8 cellular contexts compared by ENCODE assay signal in genomic region chr18:26089247-26090129, GRCh38. TPM values are rescaled to one million over a fixed set of nuclear protein-coding genes. Genes with fewer than 3 reads are reported as not detected.
DNase-seq lines count a peak whose midpoint lies in the region; ATAC-seq and TF ChIP-seq lines count a peak whose summit lies in the region.

No MANE protein-coding gene starts in this region.

- H3K36me3 ChIP-seq in ascending aorta (peaks cover 9 to 21% of the 10 kb centered on the region in 2 donors), iPS-20b (ENCODE audit: insufficient read depth, low read depth, low read length) (peaks cover 30% of the 10 kb centered on the region), skeletal muscle satellite cell (ENCODE audit: insufficient read depth, low read length) (peaks cover 29% of the 10 kb centered on the region)

- H3K27me3 ChIP-seq in ascending aorta (no peaks in the 10 kb centered on the region), iPS-20b (ENCODE audit: insufficient read depth, low read length) (no peaks in the 10 kb centered on the region), skeletal muscle satellite cell (ENCODE audit: control insufficient read depth, insufficient read depth, low read length) (no peaks in the 10 kb centered on the region)

- H3K9me3 ChIP-seq in ascending aorta (no peaks in the 10 kb centered on the region), iPS-20b (ENCODE audit: insufficient read depth, low read depth, low read length) (no peaks in the 10 kb centered on the region), skeletal muscle satellite cell (replicated peaks; ENCODE audit: low read length) (no peaks in the 10 kb centered on the region)

- H3K4me2 ChIP-seq in skeletal muscle satellite cell (ENCODE audit: low read length) = peak overlapping the region; percentile 86

- H3K27me3 Mint-ChIP-seq in activated naive CD4-positive, alpha-beta T cell treated with anti-CD3 and anti-CD28 coated beads, Interleukin-2, amount 10 ng/mL, durations not matched to agents 7 days and 5 days = peaks cover 6% of the 10 kb centered on the region

- intact Hi-C loops in ascending aorta (cut with DNase I) = loop anchor here (1.0 to 5.0 kb wide), 4 partner anchors 137 to 742 kb away; partner anchors contain the start of genes KCTD1 and TAF4B

- peak; percentile 22 for DNase-seq in activated naive CD4-positive, alpha-beta T cell treated with anti-CD3 and anti-CD28 coated beads, Interleukin-2, amount 10 ng/mL, durations not matched to agents 7 days and 5 days
- DNase-seq in activated naive CD4-positive, alpha-beta T cell (lab: John Stamatoyannopoulos, UW) = no peak
- DNase-seq in NCI-H345 (lab: John Stamatoyannopoulos, UW) (peak; percentile 9), ascending aorta (ENCODE audit: low spot score in 2 of 2) (no peak), GM19238 (ENCODE audit: insufficient read length, low spot score) (no peak)

- H3K4me1 ChIP-seq in ascending aorta = peaks cover 0 to 13% of the 10 kb centered on the region in 2 donors
- peaks cover 15% of the 10 kb centered on the region for H3K4me1 ChIP-seq in iPS-20b (ENCODE audit: insufficient read depth, low read length)
- peaks cover 11% of the 10 kb centered on the region for H3K4me1 ChIP-seq in skeletal muscle satellite cell (ENCODE audit: control insufficient read depth, insufficient read depth, low read length)

- peaks cover 24% of the 10 kb centered on the region for H3K36me3 Mint-ChIP-seq in activated naive CD4-positive, alpha-beta T cell treated with anti-CD3 and anti-CD28 coated beads, Interleukin-2, amount 10 ng/mL, durations not matched to agents 7 days and 5 days

- peak overlapping the region; percentile 97 for H3K27ac Mint-ChIP-seq in activated naive CD4-positive, alpha-beta T cell treated with anti-CD3 and anti-CD28 coated beads, Interleukin-2, amount 10 ng/mL, durations not matched to agents 7 days and 5 days

- H3K9me3 Mint-ChIP-seq in activated naive CD4-positive, alpha-beta T cell treated with anti-CD3 and anti-CD28 coated beads, Interleukin-2, amount 10 ng/mL, durations not matched to agents 7 days and 5 days = no peaks in the 10 kb centered on the region

- CTCF ChIA-PET in activated naive CD4-positive, alpha-beta T cell treated with anti-CD3 and anti-CD28 coated beads, Interleukin-2, amount 10 ng/mL, durations not matched to agents 7 days and 5 days (lab: Charles Lee) = interaction anchor here (0.6 to 1.3 kb wide), 2 partner anchors 69 to 222 kb away, joined by 3 to 4 read pairs; no protein-coding TSS in a partner anchor

- H3K9ac ChIP-seq in iPS-20b (ENCODE audit: low read depth, low read length) (peak overlapping the region; percentile 92), skeletal muscle satellite cell (ENCODE audit: low read depth, low read length) (peak overlapping the region; percentile 98)

- no peak for TF ChIP-seq CTCF in ascending aorta (IDR thresholded peaks at IDR 0.05)

- peak overlapping the region; percentile 97 to 99 for H3K27ac ChIP-seq in ascending aorta
- H3K27ac ChIP-seq in iPS-20b (ENCODE audit: low read length) = no peak overlapping the region

- H3K4me3 Mint-ChIP-seq in activated naive CD4-positive, alpha-beta T cell treated with anti-CD3 and anti-CD28 coated beads, Interleukin-2, amount 10 ng/mL, durations not matched to agents 7 days and 5 days = peak overlapping the region; percentile 93

- H3K4me1 Mint-ChIP-seq in activated naive CD4-positive, alpha-beta T cell treated with anti-CD3 and anti-CD28 coated beads, Interleukin-2, amount 10 ng/mL, durations not matched to agents 7 days and 5 days = peaks cover 39% of the 10 kb centered on the region

- peak; percentile 8 for ATAC-seq in HG02870 (IDR thresholded peaks at IDR 0.05; ENCODE audit: unreplicated experiment)

- H3K4me3 ChIP-seq in ascending aorta = peak overlapping the region; percentile 79 to 94
- H3K4me3 ChIP-seq in iPS-20b (ENCODE audit: low read length) = peak overlapping the region; percentile 79
- H3K4me3 ChIP-seq in skeletal muscle satellite cell (ENCODE audit: low read length) = peak overlapping the region; percentile 95

RNA-seq across cellular contexts. Expression of gene SS18, which starts 0.9 kb away (rescaled TPM):
- total RNA-seq in ascending aorta = 31.0 TPM
- total RNA-seq in skeletal muscle satellite cell (2012; rRNA removed) = 83.1 and 98.3 TPM in 2 replicates

RNA-seq across cellular contexts. Expression of gene PSMA8, which starts 44.2 kb away (rescaled TPM):
- total RNA-seq in ascending aorta = not detected
- 0.22 TPM in 1 of 2 replicates, not detected in the other for total RNA-seq in skeletal muscle satellite cell (2012; rRNA removed)

Comparison
In these comparisons a context has a peak if more than half of its experiments do, and no peak if none do; other contexts are left out.
1. DNase-seq: peak in activated naive CD4-positive, alpha-beta T cell treated with anti-CD3 and anti-CD28 coated beads, Interleukin-2, amount 10 ng/mL, durations not matched to agents 7 days and 5 days (single experiment) and NCI-H345 (single experiment); none in activated naive CD4-positive, alpha-beta T cell (0 of 4), ascending aorta (0 of 2) and GM19238 (single experiment).
2. Peak in every context shown above with its lines, with median percentiles within 50 percentile points of each other: H3K4me3 ChIP-seq.